Comparison of ENCODE assay signal across 21 cellular contexts in the genomic region with DNA sequence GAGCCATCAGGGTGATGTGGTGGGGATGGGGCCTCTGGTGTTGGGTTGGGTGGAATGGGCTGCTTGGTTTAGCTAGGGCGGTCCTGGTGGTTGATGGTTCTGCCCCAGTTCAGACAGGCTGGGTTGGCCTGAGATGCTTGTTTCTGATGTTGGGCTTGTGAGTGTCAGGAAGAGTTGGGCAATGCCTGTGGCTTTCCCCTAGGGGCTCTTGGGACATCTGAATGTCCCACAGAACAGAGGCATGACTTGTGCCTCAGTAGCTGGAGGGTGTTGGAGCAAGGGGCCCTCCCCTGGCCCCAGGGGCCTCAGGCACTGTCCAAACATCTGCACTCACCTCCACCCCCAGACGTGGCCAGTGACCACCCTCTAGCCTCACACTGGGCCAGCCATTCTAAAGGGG. TPM values are rescaled to one million over a fixed set of nuclear protein-coding genes. Genes with fewer than 3 reads are reported as not detected.
DNase-seq lines count a peak whose midpoint lies in the region; ATAC-seq and TF ChIP-seq lines count a peak whose summit lies in the region.
"Had no signal": no experiment of that assay in that cellular context is flagged by ENCODE, and none has a peak within 500 bp of the region (broad histone marks: within the 10 kb centered on the region; RNA-seq: fewer than 3 reads in every experiment).

No MANE protein-coding gene starts in this region.

- H3K4me3 ChIP-seq in H7 (ENCODE audit: insufficient read depth, low read depth, low read length) (no peak overlapping the region), left lung (no peak overlapping the region)
- H3K4me3 ChIP-seq: MG63, neural progenitor cell, thoracic aorta had no signal

- TF ChIP-seq CTCF in left lung (IDR thresholded peaks at IDR 0.05): no peak

- H3K27me3 ChIP-seq in H7 (ENCODE audit: control insufficient read depth, insufficient read depth, low read length) (no peaks in the 10 kb centered on the region; the same call in 1 of the 2 replicates), left lung (peaks cover 0 to 12% of the 10 kb centered on the region in 2 donors)
- H3K27me3 ChIP-seq: MG63, neural progenitor cell had no signal

- ATAC-seq in left lung: peak; percentile 26
- no peak for ATAC-seq in stimulated activated effector memory CD8-positive, alpha-beta T cell treated with anti-CD3 and anti-CD28 coated beads, Interleukin-12 subunit alpha, Interleukin-12 subunit beta, amount 100 ng/mL, for 72 hours
- no peak for ATAC-seq in HG03460 (IDR thresholded peaks at IDR 0.05; ENCODE audit: unreplicated experiment)
- no peak for ATAC-seq in activated T-cell treated with anti-CD3 and anti-CD28 coated beads, Interleukin-2, amount 50 U/mL, for 72 hours (replicated peaks in 1 of 2)
- ATAC-seq: activated naive CD8-positive, alpha-beta T cell treated with anti-CD3 and anti-CD28 coated beads, Interleukin-2, amount 50 U/mL, for 24 hours had no signal

- H3K36me3 Mint-ChIP-seq in stimulated activated effector memory CD8-positive, alpha-beta T cell treated with anti-CD3 and anti-CD28 coated beads, Interleukin-12 subunit alpha, Interleukin-12 subunit beta, amount 100 ng/mL, for 72 hours: no peaks in the 10 kb centered on the region
- no peaks in the 10 kb centered on the region for H3K36me3 Mint-ChIP-seq in activated T-cell treated with anti-CD3 and anti-CD28 coated beads, Interleukin-2, amount 50 U/mL, for 72 hours (ENCODE audit: insufficient read depth in 2 of 2)
- H3K36me3 Mint-ChIP-seq: activated CD4-positive, alpha-beta memory T cell treated with anti-CD3 and anti-CD28 coated beads for 36 hours had no signal

- intact Hi-C loops in left lung (cut with DNase I): no loop called here

- H3K4me3 Mint-ChIP-seq in stimulated activated effector memory CD8-positive, alpha-beta T cell treated with anti-CD3 and anti-CD28 coated beads, Interleukin-12 subunit alpha, Interleukin-12 subunit beta, amount 100 ng/mL, for 72 hours: no peak overlapping the region
- H3K4me3 Mint-ChIP-seq in activated T-cell treated with anti-CD3 and anti-CD28 coated beads, Interleukin-2, amount 50 U/mL, for 72 hours: no peak overlapping the region
- H3K4me3 Mint-ChIP-seq: activated CD4-positive, alpha-beta memory T cell treated with anti-CD3 and anti-CD28 coated beads for 36 hours; activated naive CD8-positive, alpha-beta T cell treated with anti-CD3 and anti-CD28 coated beads, Interleukin-2, amount 50 U/mL, for 24 hours; neural progenitor cell had no signal

- H3K27ac Mint-ChIP-seq in stimulated activated effector memory CD8-positive, alpha-beta T cell treated with anti-CD3 and anti-CD28 coated beads, Interleukin-12 subunit alpha, Interleukin-12 subunit beta, amount 100 ng/mL, for 72 hours: peak overlapping the region; percentile 40
- no peak overlapping the region for H3K27ac Mint-ChIP-seq in activated T-cell treated with anti-CD3 and anti-CD28 coated beads, Interleukin-2, amount 50 U/mL, for 72 hours
- H3K27ac Mint-ChIP-seq: activated CD4-positive, alpha-beta memory T cell treated with anti-CD3 and anti-CD28 coated beads for 36 hours; activated naive CD8-positive, alpha-beta T cell treated with anti-CD3 and anti-CD28 coated beads, Interleukin-2, amount 50 U/mL, for 24 hours; neural progenitor cell had no signal

- no peaks in the 10 kb centered on the region for H3K9me3 ChIP-seq in left lung
- H3K9me3 ChIP-seq: MG63, thoracic aorta had no signal

- H3K4me1 Mint-ChIP-seq in stimulated activated effector memory CD8-positive, alpha-beta T cell treated with anti-CD3 and anti-CD28 coated beads, Interleukin-12 subunit alpha, Interleukin-12 subunit beta, amount 100 ng/mL, for 72 hours: peaks cover 49% of the 10 kb centered on the region
- peaks cover 7% of the 10 kb centered on the region for H3K4me1 Mint-ChIP-seq in activated T-cell treated with anti-CD3 and anti-CD28 coated beads, Interleukin-2, amount 50 U/mL, for 72 hours (ENCODE audit: low read depth)

- H3K27me3 Mint-ChIP-seq in activated T-cell treated with anti-CD3 and anti-CD28 coated beads, Interleukin-2, amount 50 U/mL, for 72 hours (ENCODE audit: low read depth): peaks cover 6% of the 10 kb centered on the region

- DNase-seq in H7: peak; percentile 18
- DNase-seq in NOMO-1 (lab: John Stamatoyannopoulos, UW; ENCODE audit: unreplicated experiment in 2 of 2): peak; percentile 38 to 64
- DNase-seq in left lung: peak in 1 of 2 donors; percentile 67
- DNase-seq in stimulated activated effector memory CD8-positive, alpha-beta T cell treated with anti-CD3 and anti-CD28 coated beads, Interleukin-12 subunit alpha, Interleukin-12 subunit beta, amount 100 ng/mL, for 72 hours (ENCODE audit: low spot score in 2 of 2): no peak
- no peak for DNase-seq in activated T-cell treated with anti-CD3 and anti-CD28 coated beads, Interleukin-2, amount 50 U/mL, for 72 hours
- DNase-seq in NAMALWA (ENCODE audit: low spot score): no peak
- DNase-seq: activated CD4-positive, alpha-beta memory T cell treated with anti-CD3 and anti-CD28 coated beads for 36 hours; activated effector memory CD4-positive, alpha-beta T cell treated with anti-CD3 and anti-CD28 coated beads, Interleukin-2, amount 50 U/mL, for 16 hours; activated naive CD8-positive, alpha-beta T cell treated with anti-CD3 and anti-CD28 coated beads, Interleukin-2, amount 50 U/mL, for 24 hours; effector CD4-positive, alpha-beta T cell; erythroblast; foreskin fibroblast; MG63; NCI-H187; small intestine; stimulated activated naive CD4-positive, alpha-beta T cell treated with Interleukin-2 at 50 U/mL for 16 hours; T1000 had no signal

- peaks cover 0 to 76% of the 10 kb centered on the region in 2 donors for H3K4me1 ChIP-seq in left lung

- H3K9me3 Mint-ChIP-seq in stimulated activated effector memory CD8-positive, alpha-beta T cell treated with anti-CD3 and anti-CD28 coated beads, Interleukin-12 subunit alpha, Interleukin-12 subunit beta, amount 100 ng/mL, for 72 hours: no peaks in the 10 kb centered on the region
- H3K9me3 Mint-ChIP-seq in activated T-cell treated with anti-CD3 and anti-CD28 coated beads, Interleukin-2, amount 50 U/mL, for 72 hours: no peaks in the 10 kb centered on the region
- H3K9me3 Mint-ChIP-seq: activated CD4-positive, alpha-beta memory T cell treated with anti-CD3 and anti-CD28 coated beads for 36 hours; activated naive CD8-positive, alpha-beta T cell treated with anti-CD3 and anti-CD28 coated beads, Interleukin-2, amount 50 U/mL, for 24 hours had no signal

- H3K36me3 ChIP-seq in H7 (replicated peaks; ENCODE audit: control insufficient read depth, insufficient read depth, low read length) (no peaks in the 10 kb centered on the region), left lung (no peaks in the 10 kb centered on the region)
- H3K36me3 ChIP-seq: MG63, neural progenitor cell, thoracic aorta had no signal

- H3K27ac ChIP-seq in left lung: peak overlapping the region; percentile 19 to 97
- H3K27ac ChIP-seq: neural progenitor cell, thoracic aorta had no signal

RNA-seq across cellular contexts. Expression of a gene that starts 14.0 kb away (rescaled TPM):
- total RNA-seq in H7 (2014; rRNA removed; shearing (Covaris generic)): 177 and 235 TPM in 2 replicates
- 1,000 to 10,000 TPM; 1,902 to 2,455 TPM for total RNA-seq in left lung
- total RNA-seq in activated T-cell treated with anti-CD3 and anti-CD28 coated beads, Interleukin-2, amount 50 U/mL, for 72 hours: 10 to 100 TPM; 56.2 to 66.9 TPM

RNA-seq across cellular contexts. Expression of a gene that starts 27.3 kb away (rescaled TPM):
- total RNA-seq in H7 (2014; rRNA removed; shearing (Covaris generic)): 0.42 and 0.74 TPM in 2 replicates
- total RNA-seq in left lung: 10 to 100 TPM in 1 of 2 donors, 1 to 10 TPM in 1; 3.4 to 16.5 TPM
- 1 to 10 TPM in 1 of 2 donors, under 1 TPM in 1; 0.91 to 1.5 TPM for total RNA-seq in activated T-cell treated with anti-CD3 and anti-CD28 coated beads, Interleukin-2, amount 50 U/mL, for 72 hours

RNA-seq across cellular contexts. Expression of a gene that starts 57.1 kb away (rescaled TPM):
- total RNA-seq in H7 (2014; rRNA removed; shearing (Covaris generic)): not detected in 2 replicates
- total RNA-seq in left lung: 1 to 10 TPM; 6.0 to 8.8 TPM
- not detected for total RNA-seq in activated T-cell treated with anti-CD3 and anti-CD28 coated beads, Interleukin-2, amount 50 U/mL, for 72 hours
- total RNA-seq: activated CD4-positive, alpha-beta memory T cell treated with anti-CD3 and anti-CD28 coated beads for 36 hours; pulmonary artery endothelial cell had no signal

Comparison
In these comparisons a context has a peak if more than half of its experiments do, and no peak if none do; other contexts are left out.
1. DNase-seq: peak in H7 (single experiment) and NOMO-1 (2 of 2); none in stimulated activated effector memory CD8-positive, alpha-beta T cell treated with anti-CD3 and anti-CD28 coated beads, Interleukin-12 subunit alpha, Interleukin-12 subunit beta, amount 100 ng/mL, for 72 hours (0 of 2), activated T-cell treated with anti-CD3 and anti-CD28 coated beads, Interleukin-2, amount 50 U/mL, for 72 hours (0 of 2) and NAMALWA (single experiment).